ENCODE assay signal across 17 cellular contexts in the genomic region with DNA sequence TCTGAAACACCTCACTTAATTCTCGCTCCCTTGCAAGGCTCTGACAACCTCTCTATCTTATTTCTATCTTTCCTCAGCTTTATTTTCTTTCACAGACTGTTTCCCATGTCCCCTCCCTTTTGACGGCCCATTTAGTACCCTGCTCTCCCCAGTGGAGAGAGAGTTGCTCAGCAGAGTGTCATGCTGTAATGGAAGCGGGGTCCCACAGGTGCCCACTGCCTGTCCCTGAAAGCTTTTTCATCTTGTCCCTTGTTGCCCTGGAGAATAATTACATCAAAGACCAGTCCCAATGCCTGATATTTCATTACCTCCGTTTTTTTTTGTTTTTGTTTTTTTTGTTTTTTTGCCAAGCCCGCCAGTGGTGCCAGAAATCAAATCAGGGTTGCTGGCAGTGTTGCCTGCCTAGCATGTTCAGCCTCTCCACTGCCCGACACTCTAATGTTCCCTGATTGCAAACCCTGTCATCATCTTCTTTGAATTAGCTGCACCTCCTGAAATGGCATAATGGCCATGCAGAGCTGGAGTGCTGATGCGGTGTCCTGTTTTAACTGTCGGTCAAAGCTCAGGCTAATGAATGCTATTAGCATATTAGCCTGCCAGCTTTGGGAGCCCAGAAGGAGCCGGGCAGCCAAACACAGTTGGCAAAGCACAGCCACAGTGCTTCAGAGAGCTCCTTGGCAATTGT.
DNase-seq lines count a peak whose midpoint lies in the region; TF ChIP-seq lines count a peak whose summit lies in the region.
"Had no signal": no experiment of that assay in that cellular context is flagged by ENCODE, and none has a peak within 500 bp of the region (broad histone marks: within the 10 kb centered on the region; RNA-seq: fewer than 3 reads in every experiment).

No MANE protein-coding gene starts in this region.

- no peak overlapping the region for H3K27ac Mint-ChIP-seq in endodermal cell

- no peak overlapping the region for H3K4me3 Mint-ChIP-seq in endodermal cell
- H3K4me3 Mint-ChIP-seq: H9 had no signal

- H3K4me3 ChIP-seq in HEK293 (ENCODE audit: low read depth, low read length): no peak overlapping the region
- no peak overlapping the region for H3K4me3 ChIP-seq in vagina
- no peak overlapping the region for H3K4me3 ChIP-seq in endodermal cell (ENCODE audit: low read length)
- H3K4me3 ChIP-seq: dorsolateral prefrontal cortex, esophagus muscularis mucosa had no signal

- CTCF ChIA-PET in HEK293 (lab: Yijun Ruan, JAX): interaction anchor here (0.6 to 0.7 kb wide), 2 partner anchors 49 to 78 kb away, joined by 3 read pairs; no protein-coding TSS in a partner anchor

- DNase-seq in NCI-H446 treated with DMSO at 0.1 percent for 48 hours (lab: John Stamatoyannopoulos, UW) (peak; percentile 94), fibroblast of peridontal ligament (ENCODE audit: extremely low read depth) (peak; percentile 22), midbrain (lab: John Stamatoyannopoulos, UW) (peak; percentile 4), vagina (ENCODE audit: extremely low spot score in 2 of 2) (no peak), endodermal cell (no peak), GDM1 (lab: John Stamatoyannopoulos, UW) (no peak), RKO (ENCODE audit: low spot score) (no peak)
- DNase-seq: activated CD4-positive, alpha-beta T cell treated with anti-CD3 and anti-CD28 coated beads for 4 hours; activated CD8-positive, alpha-beta memory T cell treated with anti-CD3 and anti-CD28 coated beads, Interleukin-2, amount 50 U/mL, for 48 hours; activated naive CD4-positive, alpha-beta T cell; GF-D8; H9; NCI-H2107; T1000 had no signal

- no peak overlapping the region for H3K9ac ChIP-seq in endodermal cell (ENCODE audit: extremely low read depth, low read length, poor library complexity, severe bottlenecking)

- no peaks in the 10 kb centered on the region for H3K27me3 Mint-ChIP-seq in endodermal cell (ENCODE audit: insufficient read depth)

- TF ChIP-seq CTCF in HEK293 (tag by site-specific recombination; IDR thresholded peaks at IDR 0.05) (no peak), vagina (IDR thresholded peaks at IDR 0.05) (no peak), endodermal cell (conservative IDR thresholded peaks at IDR 0.05) (no peak)

- H3K36me3 ChIP-seq in HEK293 (ENCODE audit: control insufficient read depth in 2 of 2, insufficient read depth in 1 of 2, low read length in 2 of 2): no peaks in the 10 kb centered on the region
- H3K36me3 ChIP-seq in vagina: no peaks in the 10 kb centered on the region
- no peaks in the 10 kb centered on the region for H3K36me3 ChIP-seq in endodermal cell (ENCODE audit: control insufficient read depth, insufficient read depth, low read length)
- H3K36me3 ChIP-seq: esophagus muscularis mucosa had no signal

- H3K4me1 Mint-ChIP-seq in endodermal cell: peaks cover 5% of the 10 kb centered on the region

- no peaks in the 10 kb centered on the region for H3K27me3 ChIP-seq in vagina
- H3K27me3 ChIP-seq in endodermal cell (ENCODE audit: control insufficient read depth, insufficient read depth, low read length, poor library complexity, severe bottlenecking): no peaks in the 10 kb centered on the region
- H3K27me3 ChIP-seq: esophagus muscularis mucosa had no signal

- H3K27ac ChIP-seq in HEK293 (ENCODE audit: extremely low read depth, low read depth, low read length): no peak overlapping the region
- H3K27ac ChIP-seq in vagina: no peak overlapping the region
- no peak overlapping the region for H3K27ac ChIP-seq in endodermal cell (ENCODE audit: low read depth, low read length)
- H3K27ac ChIP-seq: dorsolateral prefrontal cortex, esophagus muscularis mucosa had no signal

- H3K4me1 ChIP-seq in HEK293 (ENCODE audit: control insufficient read depth, insufficient read depth, low read length) (0 out of 2 replicates have a peak, but pooled peaks cover 2% of the 10 kb centered on the region), vagina (no peaks in the 10 kb centered on the region), endodermal cell (ENCODE audit: control insufficient read depth, insufficient read depth, low read length) (no peaks in the 10 kb centered on the region)

- 88 to 95% methylated on average over 5 to 9 of the region's 9 CpGs for WGBS in endodermal cell (ENCODE audit: insufficient coverage in 1 of 2, insufficient read length in 1 of 2), 2 experiments

- no peak for TF ChIP-seq POLR2A in vagina (IDR thresholded peaks at IDR 0.05)

- intact Hi-C loops in vagina (cut with DNase I): no loop called here

- H3K9me3 Mint-ChIP-seq in endodermal cell: peaks cover 10% of the 10 kb centered on the region

- H3K9me3 ChIP-seq in HEK293 (ENCODE audit: control insufficient read depth, insufficient read depth, low read depth, low read length) (no peaks in the 10 kb centered on the region), vagina (no peaks in the 10 kb centered on the region), endodermal cell (ENCODE audit: control insufficient read depth, low read length) (no peaks in the 10 kb centered on the region)
- H3K9me3 ChIP-seq: esophagus muscularis mucosa had no signal

- no peaks in the 10 kb centered on the region for H3K36me3 Mint-ChIP-seq in endodermal cell (ENCODE audit: low read depth)

- POLR2A ChIA-PET in HEK293 (lab: Yijun Ruan, JAX): no interaction called here

TF ChIP-seq in HEK293, 187 proteins besides CTCF, POLR2A, EP300 and RAD21 (continues in another document):
- TF ChIP-seq ZFP37 (tag by site-specific recombination; IDR thresholded peaks at IDR 0.05): no peak
- TF ChIP-seq ZNF266 (tag by site-specific recombination; IDR thresholded peaks at IDR 0.05; ENCODE audit: low read depth): no peak
- TF ChIP-seq, protein P1, sequence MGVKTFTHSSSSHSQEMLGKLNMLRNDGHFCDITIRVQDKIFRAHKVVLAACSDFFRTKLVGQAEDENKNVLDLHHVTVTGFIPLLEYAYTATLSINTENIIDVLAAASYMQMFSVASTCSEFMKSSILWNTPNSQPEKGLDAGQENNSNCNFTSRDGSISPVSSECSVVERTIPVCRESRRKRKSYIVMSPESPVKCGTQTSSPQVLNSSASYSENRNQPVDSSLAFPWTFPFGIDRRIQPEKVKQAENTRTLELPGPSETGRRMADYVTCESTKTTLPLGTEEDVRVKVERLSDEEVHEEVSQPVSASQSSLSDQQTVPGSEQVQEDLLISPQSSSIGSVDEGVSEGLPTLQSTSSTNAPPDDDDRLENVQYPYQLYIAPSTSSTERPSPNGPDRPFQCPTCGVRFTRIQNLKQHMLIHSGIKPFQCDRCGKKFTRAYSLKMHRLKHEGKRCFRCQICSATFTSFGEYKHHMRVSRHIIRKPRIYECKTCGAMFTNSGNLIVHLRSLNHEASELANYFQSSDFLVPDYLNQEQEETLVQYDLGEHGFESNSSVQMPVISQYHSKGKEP (tag by site-specific recombination; IDR thresholded peaks at IDR 0.05): 0 out of 2 replicates have a peak, but pooled peaks have one; percentile 17
- TF ChIP-seq, protein P2, sequence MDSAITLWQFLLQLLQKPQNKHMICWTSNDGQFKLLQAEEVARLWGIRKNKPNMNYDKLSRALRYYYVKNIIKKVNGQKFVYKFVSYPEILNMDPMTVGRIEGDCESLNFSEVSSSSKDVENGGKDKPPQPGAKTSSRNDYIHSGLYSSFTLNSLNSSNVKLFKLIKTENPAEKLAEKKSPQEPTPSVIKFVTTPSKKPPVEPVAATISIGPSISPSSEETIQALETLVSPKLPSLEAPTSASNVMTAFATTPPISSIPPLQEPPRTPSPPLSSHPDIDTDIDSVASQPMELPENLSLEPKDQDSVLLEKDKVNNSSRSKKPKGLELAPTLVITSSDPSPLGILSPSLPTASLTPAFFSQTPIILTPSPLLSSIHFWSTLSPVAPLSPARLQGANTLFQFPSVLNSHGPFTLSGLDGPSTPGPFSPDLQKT (IDR thresholded peaks at IDR 0.05; ENCODE audit: borderline replicate concordance, low read depth, low read length): no peak
- no peak for TF ChIP-seq ZNF596 (tag by site-specific recombination; IDR thresholded peaks at IDR 0.05)
- TF ChIP-seq REPIN1 (tag by site-specific recombination; IDR thresholded peaks at IDR 0.05; ENCODE audit: low read depth): no peak
- TF ChIP-seq ZNF600 (tag by site-specific recombination; IDR thresholded peaks at IDR 0.05): no peak
- no peak for TF ChIP-seq ZBTB8A (tag by site-specific recombination; IDR thresholded peaks at IDR 0.05)
- TF ChIP-seq, protein P3, sequence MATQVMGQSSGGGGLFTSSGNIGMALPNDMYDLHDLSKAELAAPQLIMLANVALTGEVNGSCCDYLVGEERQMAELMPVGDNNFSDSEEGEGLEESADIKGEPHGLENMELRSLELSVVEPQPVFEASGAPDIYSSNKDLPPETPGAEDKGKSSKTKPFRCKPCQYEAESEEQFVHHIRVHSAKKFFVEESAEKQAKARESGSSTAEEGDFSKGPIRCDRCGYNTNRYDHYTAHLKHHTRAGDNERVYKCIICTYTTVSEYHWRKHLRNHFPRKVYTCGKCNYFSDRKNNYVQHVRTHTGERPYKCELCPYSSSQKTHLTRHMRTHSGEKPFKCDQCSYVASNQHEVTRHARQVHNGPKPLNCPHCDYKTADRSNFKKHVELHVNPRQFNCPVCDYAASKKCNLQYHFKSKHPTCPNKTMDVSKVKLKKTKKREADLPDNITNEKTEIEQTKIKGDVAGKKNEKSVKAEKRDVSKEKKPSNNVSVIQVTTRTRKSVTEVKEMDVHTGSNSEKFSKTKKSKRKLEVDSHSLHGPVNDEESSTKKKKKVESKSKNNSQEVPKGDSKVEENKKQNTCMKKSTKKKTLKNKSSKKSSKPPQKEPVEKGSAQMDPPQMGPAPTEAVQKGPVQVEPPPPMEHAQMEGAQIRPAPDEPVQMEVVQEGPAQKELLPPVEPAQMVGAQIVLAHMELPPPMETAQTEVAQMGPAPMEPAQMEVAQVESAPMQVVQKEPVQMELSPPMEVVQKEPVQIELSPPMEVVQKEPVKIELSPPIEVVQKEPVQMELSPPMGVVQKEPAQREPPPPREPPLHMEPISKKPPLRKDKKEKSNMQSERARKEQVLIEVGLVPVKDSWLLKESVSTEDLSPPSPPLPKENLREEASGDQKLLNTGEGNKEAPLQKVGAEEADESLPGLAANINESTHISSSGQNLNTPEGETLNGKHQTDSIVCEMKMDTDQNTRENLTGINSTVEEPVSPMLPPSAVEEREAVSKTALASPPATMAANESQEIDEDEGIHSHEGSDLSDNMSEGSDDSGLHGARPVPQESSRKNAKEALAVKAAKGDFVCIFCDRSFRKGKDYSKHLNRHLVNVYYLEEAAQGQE (tag by site-specific recombination; IDR thresholded peaks at IDR 0.05): no peak
- TF ChIP-seq ZNF837 (tag by site-specific recombination; IDR thresholded peaks at IDR 0.05): no peak
- no peak for TF ChIP-seq ZNF792 (tag by site-specific recombination; IDR thresholded peaks at IDR 0.05)

Comparison
In these comparisons a context has a peak if more than half of its experiments do, and no peak if none do; other contexts are left out.
1. DNase-seq: peak in NCI-H446 treated with DMSO at 0.1 percent for 48 hours (single experiment), fibroblast of peridontal ligament (single experiment) and midbrain (single experiment); none in vagina (0 of 2), endodermal cell (single experiment), GDM1 (single experiment) and RKO (single experiment).